ENCODE assay signal across 1 cellular context in the genomic region with DNA sequence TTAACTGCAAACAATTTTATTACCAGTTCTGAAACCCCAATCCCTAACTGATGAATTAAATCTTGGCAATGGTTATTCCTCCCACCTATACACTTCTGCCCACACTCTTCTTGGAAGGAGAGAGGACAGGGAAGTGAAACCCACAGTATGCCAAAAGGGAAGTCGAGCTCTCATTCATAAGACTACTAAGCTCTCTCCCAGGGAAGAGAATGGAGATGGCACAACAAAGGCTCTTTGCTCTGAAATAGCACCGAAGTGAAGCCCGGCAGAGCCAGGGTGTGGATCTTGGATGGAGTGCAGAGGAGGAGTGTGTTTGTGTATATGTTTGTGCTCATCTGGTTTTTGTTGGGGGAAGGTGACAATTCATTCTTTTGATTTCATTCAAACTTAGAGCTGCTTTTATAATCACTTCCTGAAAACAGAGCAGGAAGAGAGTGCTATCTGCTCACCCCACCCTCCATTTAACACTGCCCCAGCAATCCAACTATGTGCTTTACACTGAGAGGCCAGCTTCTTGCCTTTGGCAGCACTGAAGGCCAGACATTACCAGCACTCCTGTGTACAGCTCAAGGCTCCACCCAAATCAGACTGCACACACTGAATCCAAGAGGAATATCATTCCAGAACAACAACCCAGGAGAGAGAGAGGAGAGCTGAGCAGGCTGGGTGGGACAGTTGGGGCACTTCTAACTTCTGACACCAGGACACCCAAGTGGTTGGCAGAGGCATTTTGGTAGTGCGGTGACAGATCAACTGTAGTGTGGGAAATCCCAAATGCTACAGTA.
TF ChIP-seq lines count a peak whose summit lies in the region.

No MANE protein-coding gene starts in this region.

TF ChIP-seq in H1, 55 proteins besides CTCF, POLR2A, EP300 and RAD21:
- TF ChIP-seq SIRT6 (IDR thresholded peaks at IDR 0.05; ENCODE audit: low read length): no peak
- no peak for TF ChIP-seq BRCA1 (IDR thresholded peaks at IDR 0.05; ENCODE audit: low read depth, low read length)
- TF ChIP-seq CHD1 (IDR thresholded peaks at IDR 0.05; ENCODE audit: low read depth, low read length): no peak
- no peak for TF ChIP-seq RXRA (IDR thresholded peaks at IDR 0.05; ENCODE audit: insufficient read depth, low read depth, low read length)
- no peak for TF ChIP-seq RFX5 (IDR thresholded peaks at IDR 0.05; ENCODE audit: borderline replicate concordance, low read depth, low read length)
- TF ChIP-seq RNF2 (IDR thresholded peaks at IDR 0.05; ENCODE audit: borderline replicate concordance, low read depth, low read length, missing control alignments, poor library complexity, severe bottlenecking): no peak
- no peak for TF ChIP-seq TBP (IDR thresholded peaks at IDR 0.05; ENCODE audit: low read depth, low read length)
- no peak for TF ChIP-seq TAF7 (optimal IDR thresholded peaks at IDR 0.05; ENCODE audit: borderline replicate concordance, low read depth, low read length)
- no peak for TF ChIP-seq SP2 (IDR thresholded peaks at IDR 0.05; ENCODE audit: low read length)
- TF ChIP-seq GTF2F1 (IDR thresholded peaks at IDR 0.05; ENCODE audit: borderline replicate concordance, low read depth, low read length): no peak
